Comparison of ENCODE assay signal across 7 cellular contexts in genomic region chr10:22682237-22683192, GRCh38. TPM values are rescaled to one million over a fixed set of nuclear protein-coding genes. Genes with fewer than 3 reads are reported as not detected.
DNase-seq lines count a peak whose midpoint lies in the region; ATAC-seq, FAIRE-seq and TF ChIP-seq lines count a peak whose summit lies in the region.

No MANE protein-coding gene starts in this region.

- no peaks in the 10 kb centered on the region for H3K27me3 Mint-ChIP-seq in activated T-cell treated with anti-CD3 and anti-CD28 coated beads, Interleukin-2, amount 50 U/mL, for 24 hours

- H4K20me1 ChIP-seq in keratinocyte (ENCODE audit: control insufficient read depth, extremely low read depth, insufficient read depth, low read length): no peaks in the 10 kb centered on the region

- peaks cover 90% of the 10 kb centered on the region for H3K4me1 Mint-ChIP-seq in activated T-cell treated with anti-CD3 and anti-CD28 coated beads, Interleukin-2, amount 50 U/mL, for 24 hours (ENCODE audit: low read depth)

- FAIRE-seq in keratinocyte (lab: Jason Lieb, UNC): peak; percentile 96

- H3K4me3 Mint-ChIP-seq in activated T-cell treated with anti-CD3 and anti-CD28 coated beads, Interleukin-2, amount 50 U/mL, for 24 hours: peak overlapping the region; percentile 70

- dilution Hi-C loops in keratinocyte (cut with MboI; ENCODE audit: extremely low pct_ligation_motif_present, low sequenced_read_pairs): no loop called here

- peaks cover 19% of the 10 kb centered on the region for H3K36me3 Mint-ChIP-seq in activated T-cell treated with anti-CD3 and anti-CD28 coated beads, Interleukin-2, amount 50 U/mL, for 24 hours (ENCODE audit: low read depth)

- 68 to 69% methylated on average over 6 of the region's 6 CpGs for WGBS in thyroid gland, 2 donors

- H3K36me3 ChIP-seq in MG63: no peaks in the 10 kb centered on the region
- no peaks in the 10 kb centered on the region for H3K36me3 ChIP-seq in keratinocyte (ENCODE audit: control insufficient read depth in 2 of 2, extremely low read depth in 1 of 2, insufficient read depth in 2 of 2, low read length in 2 of 2)
- no peaks in the 10 kb centered on the region for H3K36me3 ChIP-seq in thyroid gland

- H2AFZ ChIP-seq in keratinocyte (ENCODE audit: control insufficient read depth, low read length): peak overlapping the region; percentile 62

- H3K9me3 ChIP-seq in MG63 (no peaks in the 10 kb centered on the region), keratinocyte (ENCODE audit: control insufficient read depth, low read depth, low read length) (no peaks in the 10 kb centered on the region), thyroid gland (no peaks in the 10 kb centered on the region)

- TF ChIP-seq POLR2A in thyroid gland (IDR thresholded peaks at IDR 0.05): no peak

- H3K27me3 ChIP-seq in MG63 (no peaks in the 10 kb centered on the region), keratinocyte (ENCODE audit: control insufficient read depth, extremely low read depth, insufficient read depth, low read length) (no peaks in the 10 kb centered on the region), thyroid gland (no peaks in the 10 kb centered on the region)

- H3K4me1 ChIP-seq in keratinocyte (ENCODE audit: control insufficient read depth, extremely low read depth, insufficient read depth, low read length): peaks cover 40% of the 10 kb centered on the region
- peaks cover 15 to 46% of the 10 kb centered on the region in 2 donors for H3K4me1 ChIP-seq in thyroid gland

- H3K4me3 ChIP-seq in MG63: no peak overlapping the region
- peak overlapping the region in 1 of 3 experiments; percentile 59 for H3K4me3 ChIP-seq in keratinocyte (ENCODE audit: control insufficient read depth in 2 of 3, extremely low read depth in 1 of 3, insufficient read depth in 2 of 3, low read depth in 1 of 3, low read length in 3 of 3)
- no peak overlapping the region for H3K4me3 ChIP-seq in thyroid gland (replicated peaks in 1 of 3)

- H3K9ac ChIP-seq in keratinocyte (ENCODE audit: control insufficient read depth, extremely low read depth, insufficient read depth, low read length): peak overlapping the region; percentile 72

- TF ChIP-seq CTCF in keratinocyte (optimal IDR thresholded peaks at IDR 0.05 in 1 of 3, IDR thresholded peaks at IDR 0.05 in 1 of 3, conservative IDR thresholded peaks at IDR 0.05 in 1 of 3; ENCODE audit: extremely low read depth in 1 of 3, insufficient read depth in 2 of 3, low read length in 3 of 3) (no peak), thyroid gland (IDR thresholded peaks at IDR 0.05) (no peak)

- H3K79me2 ChIP-seq in keratinocyte (ENCODE audit: control insufficient read depth, insufficient read depth, low read length): peaks cover 29% of the 10 kb centered on the region

- H3K9me3 Mint-ChIP-seq in activated T-cell treated with anti-CD3 and anti-CD28 coated beads, Interleukin-2, amount 50 U/mL, for 24 hours: no peaks in the 10 kb centered on the region

- intact Hi-C loops in thyroid gland (cut with DNase I): no loop called here

- DNase-seq in MG63 (peak; percentile 7), keratinocyte (ENCODE audit: low read depth, low spot score) (peak; percentile 57), thyroid gland (peak; percentile 58 to 59), AML-193 (lab: John Stamatoyannopoulos, UW) (no peak), NCI-H128 (lab: John Stamatoyannopoulos, UW; ENCODE audit: unreplicated experiment) (no peak)
- DNase-seq in activated T-cell treated with anti-CD3 and anti-CD28 coated beads, Interleukin-2, amount 50 U/mL, for 24 hours: no peak

- H3K27ac Mint-ChIP-seq in activated T-cell treated with anti-CD3 and anti-CD28 coated beads, Interleukin-2, amount 50 U/mL, for 24 hours: peak overlapping the region; percentile 98

- H3K27ac ChIP-seq in keratinocyte (ENCODE audit: control insufficient read depth, insufficient read depth, low read length) (peak overlapping the region; percentile 92), thyroid gland (peak overlapping the region; percentile 48 to 57 (median 53))

- no peaks in the 10 kb centered on the region for H3K9me1 ChIP-seq in keratinocyte (ENCODE audit: control insufficient read depth, extremely low read depth, insufficient read depth, low read length)

- ATAC-seq in GM19452 (IDR thresholded peaks at IDR 0.05; ENCODE audit: unreplicated experiment): peak; percentile 22

- peak overlapping the region; percentile 84 for H3K4me2 ChIP-seq in keratinocyte (ENCODE audit: control insufficient read depth, extremely low read depth, insufficient read depth, low read depth, low read length)

RNA-seq across cellular contexts. Expression of gene PIP4K2A, which starts 31.9 kb away (rescaled TPM):
- total RNA-seq in MG63 (2014; rRNA removed; shearing (Covaris generic); ENCODE audit: low replicate concordance): 17.4 and 17.8 TPM in 2 replicates
- polyA plus RNA-seq in keratinocyte: 7.0 to 15.5 TPM (median 10.0 TPM) in 3 replicates
- 4.7 TPM for polyA plus RNA-seq in keratinocyte (2011; ENCODE audit: low read depth)
- 10.7 and 14.7 TPM in 2 replicates for polyA plus RNA-seq in keratinocyte (2011; cell fraction: cytosol; rRNA removed)
- polyA plus RNA-seq in keratinocyte (2011; cell fraction: nucleus; rRNA removed): 7.7 and 8.2 TPM in 2 replicates
- polyA plus RNA-seq in keratinocyte (2012; ENCODE audit: low replicate concordance): 5.1 and 11.2 TPM in 2 replicates
- polyA minus RNA-seq in keratinocyte: 6.1 to 12.0 TPM (median 11.0 TPM) in 3 replicates
- polyA minus RNA-seq in keratinocyte (2011; cell fraction: cytosol; rRNA and poly(A)+ RNA removed): 8.4 TPM
- polyA minus RNA-seq in keratinocyte (2011; cell fraction: nucleus; rRNA and poly(A)+ RNA removed): 6.1 and 15.2 TPM in 2 replicates
- total RNA-seq in thyroid gland: 10 to 100 TPM; 16.5 to 23.2 (median 19.3) TPM

Comparison
In these comparisons a context has a peak if more than half of its experiments do, and no peak if none do; other contexts are left out.
1. DNase-seq: peak in MG63 (single experiment), keratinocyte (single experiment) and thyroid gland (2 of 2); none in activated T-cell treated with anti-CD3 and anti-CD28 coated beads, Interleukin-2, amount 50 U/mL, for 24 hours (single experiment), AML-193 (0 of 2) and NCI-H128 (single experiment).